10 cellular contexts compared by ENCODE assay signal in genomic region chr15:67108122-67108871, GRCh38. TPM values are rescaled to one million over a fixed set of nuclear protein-coding genes. Genes with fewer than 3 reads are reported as not detected.
DNase-seq lines count a peak whose midpoint lies in the region; ATAC-seq and TF ChIP-seq lines count a peak whose summit lies in the region.
"Had no signal": no experiment of that assay in that cellular context is flagged by ENCODE, and none has a peak within 500 bp of the region (broad histone marks: within the 10 kb centered on the region; RNA-seq: fewer than 3 reads in every experiment).

No MANE protein-coding gene starts in this region.

- H3K4me1 Mint-ChIP-seq in stimulated activated memory B cell treated with anti-CD40 and anti-IgM and Interleukin-4, amounts not matched to agents 10 μg/mL and 1 μg/mL and 100 μg/mL, for 72 hours = peaks cover 4% of the 10 kb centered on the region

- peak; percentile 42 for DNase-seq in NK-92 treated with Interleukin-12 subunit alpha and Interleukin-12 subunit beta, amount 100 ng/mL, for 24 hours (lab: John Stamatoyannopoulos, UW)
- DNase-seq in NK-92 (lab: John Stamatoyannopoulos, UW; ENCODE audit: unreplicated experiment) = no peak
- peak; percentile 11 for DNase-seq in SKM-1 (lab: John Stamatoyannopoulos, UW; ENCODE audit: unreplicated experiment)
- DNase-seq in fibroblast of villous mesenchyme (ENCODE audit: low read depth) = peak; percentile 70
- DNase-seq in C1 segment of cervical spinal cord (lab: John Stamatoyannopoulos, UW) = no peak

- no peaks in the 10 kb centered on the region for H3K27me3 Mint-ChIP-seq in stimulated activated memory B cell treated with anti-CD40 and anti-IgM and Interleukin-4, amounts not matched to agents 10 μg/mL and 1 μg/mL and 100 μg/mL, for 72 hours

- peak overlapping the region; percentile 27 for H3K4me3 Mint-ChIP-seq in stimulated activated memory B cell treated with anti-CD40 and anti-IgM and Interleukin-4, amounts not matched to agents 10 μg/mL and 1 μg/mL and 100 μg/mL, for 72 hours

- no peak overlapping the region for H3K27ac Mint-ChIP-seq in stimulated activated memory B cell treated with anti-CD40 and anti-IgM and Interleukin-4, amounts not matched to agents 10 μg/mL and 1 μg/mL and 100 μg/mL, for 72 hours

- peaks cover 28% of the 10 kb centered on the region for H3K36me3 Mint-ChIP-seq in stimulated activated memory B cell treated with anti-CD40 and anti-IgM and Interleukin-4, amounts not matched to agents 10 μg/mL and 1 μg/mL and 100 μg/mL, for 72 hours

- peaks cover 7% of the 10 kb centered on the region for H3K9me3 Mint-ChIP-seq in stimulated activated memory B cell treated with anti-CD40 and anti-IgM and Interleukin-4, amounts not matched to agents 10 μg/mL and 1 μg/mL and 100 μg/mL, for 72 hours

- TF ChIP-seq CTCF in fibroblast of villous mesenchyme (IDR thresholded peaks at IDR 0.05; ENCODE audit: insufficient read depth, low read depth, low read length) = no peak

- ATAC-seq in stimulated activated memory B cell treated with anti-CD40 and anti-IgM and Interleukin-4, amounts not matched to agents 10 μg/mL and 1 μg/mL and 100 μg/mL, for 72 hours = no peak
- ATAC-seq in GM18870 (IDR thresholded peaks at IDR 0.05; ENCODE audit: unreplicated experiment) = no peak
- no peak for ATAC-seq in HG03520 (IDR thresholded peaks at IDR 0.05; ENCODE audit: unreplicated experiment)

- no peak overlapping the region for H3K4me3 ChIP-seq in fibroblast of villous mesenchyme (ENCODE audit: low read depth, low read length)
- H3K4me3 ChIP-seq: skin epidermis, thoracic aorta had no signal

RNA-seq across cellular contexts. Expression of gene SMAD3, which starts 42.9 kb away (rescaled TPM):
- total RNA-seq in fibroblast of villous mesenchyme = 30.3 and 67.8 TPM in 2 replicates

Comparison
In these comparisons a context has a peak if more than half of its experiments do, and no peak if none do; other contexts are left out.
1. DNase-seq: peak in NK-92 treated with Interleukin-12 subunit alpha and Interleukin-12 subunit beta, amount 100 ng/mL, for 24 hours (single experiment), SKM-1 (single experiment) and fibroblast of villous mesenchyme (single experiment); none in NK-92 (single experiment) and C1 segment of cervical spinal cord (0 of 14).